1 cellular context compared by ENCODE assay signal in the genomic region with DNA sequence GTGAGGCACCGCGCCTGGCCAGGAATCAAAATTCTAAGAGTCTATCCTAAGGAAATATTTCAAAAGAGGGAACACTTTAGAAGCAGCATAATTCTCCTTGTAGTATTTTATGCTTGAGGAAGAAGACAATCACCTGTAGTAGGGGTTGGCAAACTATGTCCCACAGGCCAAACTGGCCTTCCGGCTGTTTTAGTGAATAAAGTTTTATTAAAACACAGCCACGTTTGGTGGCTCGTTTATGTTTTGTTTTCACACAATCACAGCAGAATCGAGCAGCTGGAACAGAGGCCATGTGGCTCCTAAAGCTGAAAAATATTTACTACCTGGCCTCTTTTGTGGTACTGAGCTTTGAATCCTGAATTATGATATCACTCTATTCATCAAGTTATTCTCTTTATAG.
TF ChIP-seq lines count a peak whose summit lies in the region.

No MANE protein-coding gene starts in this region.

TF ChIP-seq in HepG2, 621 proteins besides CTCF, POLR2A, EP300 and RAD21 (continued from another document):
- TF ChIP-seq, protein P1, sequence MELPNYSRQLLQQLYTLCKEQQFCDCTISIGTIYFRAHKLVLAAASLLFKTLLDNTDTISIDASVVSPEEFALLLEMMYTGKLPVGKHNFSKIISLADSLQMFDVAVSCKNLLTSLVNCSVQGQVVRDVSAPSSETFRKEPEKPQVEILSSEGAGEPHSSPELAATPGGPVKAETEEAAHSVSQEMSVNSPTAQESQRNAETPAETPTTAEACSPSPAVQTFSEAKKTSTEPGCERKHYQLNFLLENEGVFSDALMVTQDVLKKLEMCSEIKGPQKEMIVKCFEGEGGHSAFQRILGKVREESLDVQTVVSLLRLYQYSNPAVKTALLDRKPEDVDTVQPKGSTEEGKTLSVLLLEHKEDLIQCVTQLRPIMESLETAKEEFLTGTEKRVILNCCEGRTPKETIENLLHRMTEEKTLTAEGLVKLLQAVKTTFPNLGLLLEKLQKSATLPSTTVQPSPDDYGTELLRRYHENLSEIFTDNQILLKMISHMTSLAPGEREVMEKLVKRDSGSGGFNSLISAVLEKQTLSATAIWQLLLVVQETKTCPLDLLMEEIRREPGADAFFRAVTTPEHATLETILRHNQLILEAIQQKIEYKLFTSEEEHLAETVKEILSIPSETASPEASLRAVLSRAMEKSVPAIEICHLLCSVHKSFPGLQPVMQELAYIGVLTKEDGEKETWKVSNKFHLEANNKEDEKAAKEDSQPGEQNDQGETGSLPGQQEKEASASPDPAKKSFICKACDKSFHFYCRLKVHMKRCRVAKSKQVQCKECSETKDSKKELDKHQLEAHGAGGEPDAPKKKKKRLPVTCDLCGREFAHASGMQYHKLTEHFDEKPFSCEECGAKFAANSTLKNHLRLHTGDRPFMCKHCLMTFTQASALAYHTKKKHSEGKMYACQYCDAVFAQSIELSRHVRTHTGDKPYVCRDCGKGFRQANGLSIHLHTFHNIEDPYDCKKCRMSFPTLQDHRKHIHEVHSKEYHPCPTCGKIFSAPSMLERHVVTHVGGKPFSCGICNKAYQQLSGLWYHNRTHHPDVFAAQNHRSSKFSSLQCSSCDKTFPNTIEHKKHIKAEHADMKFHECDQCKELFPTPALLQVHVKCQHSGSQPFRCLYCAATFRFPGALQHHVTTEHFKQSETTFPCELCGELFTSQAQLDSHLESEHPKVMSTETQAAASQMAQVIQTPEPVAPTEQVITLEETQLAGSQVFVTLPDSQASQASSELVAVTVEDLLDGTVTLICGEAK (IDR thresholded peaks at IDR 0.05) = no peak
- TF ChIP-seq, protein P1 (CRISPR knock-in tag; IDR thresholded peaks at IDR 0.05) = peak; percentile 93
